ENCODE assay signal across 14 cellular contexts in the genomic region with DNA sequence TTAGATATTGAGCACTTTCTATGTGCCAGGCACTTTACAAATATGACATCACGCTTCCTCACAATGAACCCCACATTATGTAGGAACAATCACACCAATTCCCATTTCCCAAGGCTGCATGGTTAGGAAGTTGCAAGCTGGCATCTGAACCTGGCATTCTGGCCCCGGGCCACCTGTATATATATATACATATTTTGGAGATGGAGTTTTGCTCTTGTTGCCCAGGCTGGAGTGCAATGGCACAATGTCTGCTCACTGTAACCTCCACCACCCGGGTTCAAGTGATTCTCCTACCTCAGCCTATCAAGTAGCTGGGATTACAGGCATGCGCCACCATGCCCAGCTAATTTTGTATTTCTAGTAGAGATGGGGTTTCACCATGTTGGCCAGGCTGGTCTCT.
"Had no signal": no experiment of that assay in that cellular context is flagged by ENCODE, and none has a peak within 500 bp of the region (broad histone marks: within the 10 kb centered on the region; RNA-seq: fewer than 3 reads in every experiment).

No MANE protein-coding gene starts in this region.

- DNase-seq: effector memory CD4-positive, alpha-beta T cell; esophagus squamous epithelium; foreskin fibroblast; glutamatergic neuron; mammary epithelial cell; naive thymus-derived CD4-positive, alpha-beta T cell; nephron progenitor cell; stimulated activated CD4-positive, alpha-beta T cell treated with anti-CD3 and anti-CD28 coated beads, Interleukin-2, amount 100 ng/mL, for 48 hours; stimulated activated naive CD4-positive, alpha-beta T cell treated with Interleukin-2 at 50 U/mL for 16 hours; uterus had no signal

- H3K4me3 Mint-ChIP-seq: naive thymus-derived CD4-positive, alpha-beta T cell; nephron progenitor cell; type B pancreatic cell had no signal

- ATAC-seq: gastroesophageal sphincter; left lobe of liver; naive thymus-derived CD4-positive, alpha-beta T cell had no signal

- H3K4me1 ChIP-seq: uterus had no signal

- H3K27me3 ChIP-seq: esophagus squamous epithelium, gastroesophageal sphincter, neutrophil, uterus had no signal

- H3K36me3 ChIP-seq: neutrophil, uterus had no signal

- H3K4me3 ChIP-seq: esophagus squamous epithelium, gastroesophageal sphincter, uterus had no signal

- H3K27ac Mint-ChIP-seq: naive thymus-derived CD4-positive, alpha-beta T cell; nephron progenitor cell; type B pancreatic cell had no signal

- H3K36me3 Mint-ChIP-seq: naive thymus-derived CD4-positive, alpha-beta T cell had no signal

- H3K9me3 Mint-ChIP-seq: nephron progenitor cell, type B pancreatic cell had no signal

- H3K27me3 Mint-ChIP-seq: naive thymus-derived CD4-positive, alpha-beta T cell; type B pancreatic cell had no signal

- H3K9me3 ChIP-seq: esophagus squamous epithelium, gastroesophageal sphincter, neutrophil, uterus had no signal

- H3K27ac ChIP-seq: esophagus squamous epithelium, gastroesophageal sphincter, neutrophil, uterus had no signal
